Comparison of ENCODE assay signal across 11 cellular contexts in genomic region chr12:32025906-32026305, GRCh38.
DNase-seq lines count a peak whose midpoint lies in the region; ATAC-seq, FAIRE-seq and TF ChIP-seq lines count a peak whose summit lies in the region.
"Had no signal": no experiment of that assay in that cellular context is flagged by ENCODE, and none has a peak within 500 bp of the region (broad histone marks: within the 10 kb centered on the region; RNA-seq: fewer than 3 reads in every experiment).

No MANE protein-coding gene starts in this region.

- peak; percentile 1 to 89 (median 72) for DNase-seq in CD4-positive, CD25-positive, alpha-beta regulatory T cell
- peak; percentile 73 for DNase-seq in activated CD4-positive, alpha-beta T cell treated with anti-CD3 and anti-CD28 coated beads, Interleukin-2, amount 10 ng/mL, durations not matched to agents 7 days and 5 days
- no peak for DNase-seq in H1 (ENCODE audit: low read depth in 1 of 2, low spot score in 2 of 2)
- no peak for DNase-seq in type B pancreatic cell (ENCODE audit: extremely low spot score, unreplicated experiment)
- DNase-seq in head of caudate nucleus: no peak
- no peak for DNase-seq in H54 (ENCODE audit: insufficient read length, low spot score)
- DNase-seq in osteocyte (ENCODE audit: extremely low spot score, unreplicated experiment): no peak
- DNase-seq: nucleus accumbens, PC-9 had no signal

- H3K79me1 ChIP-seq in H1 (ENCODE audit: low read depth, low read length): no peaks in the 10 kb centered on the region

- no peak overlapping the region for H3K18ac ChIP-seq in H1 (ENCODE audit: extremely low read depth, low read length)

- H3K56ac ChIP-seq in H1 (replicated peaks; ENCODE audit: insufficient read length, low read depth, low read length): no peak overlapping the region

- no peak overlapping the region for H3K23ac ChIP-seq in H1 (ENCODE audit: insufficient read length)

- no peak for FAIRE-seq in H1 (lab: Jason Lieb, UNC)
- FAIRE-seq in H54 (lab: Jason Lieb, UNC): no peak

- WGBS in H1 (ENCODE audit: extremely low coverage in 1 of 2, insufficient coverage in 1 of 2, insufficient read length in 1 of 2, insufficient replicate concordance in 2 of 2, low coverage in 1 of 2, low lambda C conversion rate in 2 of 2, missing lambda C conversion rate in 1 of 2), 2 experiments: 85% methylated on average over 8 of the region's 8 CpGs; no CpG with 5 or more reads in 1 of the 2 experiments

- CTCF ChIA-PET in activated CD4-positive, alpha-beta T cell treated with anti-CD3 and anti-CD28 coated beads, Interleukin-2, amount 10 ng/mL, durations not matched to agents 7 days and 5 days (lab: Charles Lee): interaction anchor here (0.5 to 1.6 kb wide), 4 partner anchors 10 to 245 kb away, joined by 3 to 5 read pairs (median 4); no protein-coding TSS in a partner anchor
- CTCF ChIA-PET in H1 (lab: Charles Lee; ENCODE audit: partially characterized antibody): interaction anchor here (0.6 kb wide), 2 partner anchors 9 to 897 kb away, joined by 3 to 4 read pairs; no protein-coding TSS in a partner anchor

- no peak overlapping the region for H2AFZ ChIP-seq in H1 (ENCODE audit: low read length)

- H3K9me3 ChIP-seq in CD4-positive, CD25-positive, alpha-beta regulatory T cell (ENCODE audit: control insufficient read depth in 2 of 2, low read length in 2 of 2): no peaks in the 10 kb centered on the region
- H3K9me3 ChIP-seq in H1 (ENCODE audit: insufficient read depth in 2 of 2, low read depth in 1 of 2, low read length in 1 of 2): peaks cover 0 to 5% of the 10 kb centered on the region in 2 experiments; a peak in 1 of 4 replicates
- H3K9me3 ChIP-seq: tibial nerve had no signal

- no peaks in the 10 kb centered on the region for H3K36me3 ChIP-seq in CD4-positive, CD25-positive, alpha-beta regulatory T cell (ENCODE audit: control insufficient read depth, insufficient read depth, low read length)
- no peaks in the 10 kb centered on the region for H3K36me3 ChIP-seq in H1 (ENCODE audit: control insufficient read depth in 2 of 4, insufficient read depth in 4 of 4, low read length in 3 of 4)
- H3K36me3 ChIP-seq: tibial nerve had no signal

- H2BK20ac ChIP-seq in H1 (ENCODE audit: low read length): 0 out of 2 replicates have a peak overlapping the region, but pooled peaks have one; percentile 53

- TF ChIP-seq CTCF in H1 (IDR thresholded peaks at IDR 0.05; ENCODE audit: control extremely low read depth in 1 of 3, insufficient read depth in 1 of 3, low read depth in 1 of 3, low read length in 3 of 3): no peak
- no peak for TF ChIP-seq CTCF in type B pancreatic cell (conservative IDR thresholded peaks at IDR 0.05)
- no peak for TF ChIP-seq CTCF in osteocyte (IDR thresholded peaks at IDR 0.05)

- H4K91ac ChIP-seq in H1 (replicated peaks; ENCODE audit: insufficient read length, low read length): peak overlapping the region; percentile 48

- H3K4me1 ChIP-seq in CD4-positive, CD25-positive, alpha-beta regulatory T cell (ENCODE audit: control insufficient read depth, insufficient read depth, low read length, poor library complexity, severe bottlenecking): peaks cover 18% of the 10 kb centered on the region
- peaks cover 0 to 16% (median 6%) of the 10 kb centered on the region in 4 experiments; a peak in 3 of 7 replicates for H3K4me1 ChIP-seq in H1 (replicated peaks in 1 of 4; ENCODE audit: control insufficient read depth in 3 of 4, insufficient read depth in 4 of 4, low read length in 3 of 4)
- H3K4me1 ChIP-seq: tibial nerve had no signal

- POLR2A ChIA-PET in activated CD4-positive, alpha-beta T cell treated with anti-CD3 and anti-CD28 coated beads, Interleukin-2, amount 10 ng/mL, durations not matched to agents 7 days and 5 days (lab: Charles Lee): no interaction called here
- POLR2A ChIA-PET in H1 (lab: Charles Lee; ENCODE audit: partially characterized antibody): interaction anchor here (0.6 to 1.1 kb wide), 3 partner anchors 20 to 95 kb away, joined by 3 to 4 read pairs (median 3); no protein-coding TSS in a partner anchor

- H2BK5ac ChIP-seq in H1 (ENCODE audit: low read depth, low read length): no peak overlapping the region; the same call in 1 of the 2 replicates

- H3K4me2 ChIP-seq in H1 (ENCODE audit: insufficient read depth in 1 of 2, low read depth in 2 of 2, low read length in 2 of 2): no peak overlapping the region
- H3K4me2 ChIP-seq: PC-9 had no signal

- peaks cover 0 to 6% (median 0%) of the 10 kb centered on the region in 7 donors for H3K9me3 Mint-ChIP-seq in CD4-positive, CD25-positive, alpha-beta regulatory T cell
- peaks cover 18% of the 10 kb centered on the region for H3K9me3 Mint-ChIP-seq in activated CD4-positive, alpha-beta T cell treated with anti-CD3 and anti-CD28 coated beads, Interleukin-2, amount 10 ng/mL, durations not matched to agents 7 days and 5 days
- H3K9me3 Mint-ChIP-seq in type B pancreatic cell (peaks cover 3% of the 10 kb centered on the region), osteocyte (ENCODE audit: unreplicated experiment) (no peaks in the 10 kb centered on the region)

- H4K8ac ChIP-seq in H1 (ENCODE audit: extremely low read depth, insufficient read depth, low read length): no peak overlapping the region

- peak overlapping the region in 3 of 4 donors; percentile 0 to 21 (median 1) for H3K4me3 Mint-ChIP-seq in CD4-positive, CD25-positive, alpha-beta regulatory T cell
- no peak overlapping the region for H3K4me3 Mint-ChIP-seq in activated CD4-positive, alpha-beta T cell treated with anti-CD3 and anti-CD28 coated beads, Interleukin-2, amount 10 ng/mL, durations not matched to agents 7 days and 5 days
- H3K4me3 Mint-ChIP-seq in type B pancreatic cell (no peak overlapping the region), osteocyte (ENCODE audit: unreplicated experiment) (no peak overlapping the region)

- peak overlapping the region; percentile 1; the same call in 1 of the 2 replicates for H2BK15ac ChIP-seq in H1 (ENCODE audit: low read length)

- no peak overlapping the region for H2AK5ac ChIP-seq in H1 (ENCODE audit: low read depth, low read length)

- no peak overlapping the region for H3K4ac ChIP-seq in H1 (replicated peaks; ENCODE audit: insufficient read length, low read depth, low read length)

- no peak overlapping the region for H2BK120ac ChIP-seq in H1 (replicated peaks; ENCODE audit: low read depth, low read length)

- peak overlapping the region; percentile 59 for H3K4me3 ChIP-seq in CD4-positive, CD25-positive, alpha-beta regulatory T cell (ENCODE audit: low read depth, low read length)
- no peak overlapping the region for H3K4me3 ChIP-seq in H1 (ENCODE audit: extremely low read depth in 1 of 4, insufficient read depth in 2 of 4, low read depth in 3 of 4, low read length in 4 of 4)
- H3K4me3 ChIP-seq: PC-9, tibial nerve had no signal

- H3K27me3 ChIP-seq in CD4-positive, CD25-positive, alpha-beta regulatory T cell (ENCODE audit: control insufficient read depth, insufficient read depth, low read length): no peaks in the 10 kb centered on the region
- H3K27me3 ChIP-seq in H1 (replicated peaks in 1 of 4; ENCODE audit: control insufficient read depth in 3 of 4, extremely low read depth in 1 of 4, insufficient read depth in 3 of 4, low read length in 3 of 4): no peaks in the 10 kb centered on the region
- H3K27me3 ChIP-seq: tibial nerve had no signal

- TF ChIP-seq EP300 in H1 (IDR thresholded peaks at IDR 0.05; ENCODE audit: borderline replicate concordance in 1 of 2, low read depth in 2 of 2, low read length in 2 of 2): no peak

- peaks cover 16% of the 10 kb centered on the region for H3K36me3 Mint-ChIP-seq in CD4-positive, CD25-positive, alpha-beta regulatory T cell
- H3K36me3 Mint-ChIP-seq in activated CD4-positive, alpha-beta T cell treated with anti-CD3 and anti-CD28 coated beads, Interleukin-2, amount 10 ng/mL, durations not matched to agents 7 days and 5 days (ENCODE audit: low read depth): peaks cover 9% of the 10 kb centered on the region
- H3K36me3 Mint-ChIP-seq in type B pancreatic cell (peaks cover 3% of the 10 kb centered on the region), osteocyte (ENCODE audit: unreplicated experiment) (no peaks in the 10 kb centered on the region)

- H3K23me2 ChIP-seq in H1 (ENCODE audit: low read depth, low read length): no peaks in the 10 kb centered on the region; the same call in 1 of the 2 replicates

- intact Hi-C loops in head of caudate nucleus (cut with DNase I): no loop called here

- H3K27me3 Mint-ChIP-seq in CD4-positive, CD25-positive, alpha-beta regulatory T cell: no peaks in the 10 kb centered on the region
- no peaks in the 10 kb centered on the region for H3K27me3 Mint-ChIP-seq in activated CD4-positive, alpha-beta T cell treated with anti-CD3 and anti-CD28 coated beads, Interleukin-2, amount 10 ng/mL, durations not matched to agents 7 days and 5 days
- H3K27me3 Mint-ChIP-seq in type B pancreatic cell: no peaks in the 10 kb centered on the region
- peaks cover 9% of the 10 kb centered on the region for H3K27me3 Mint-ChIP-seq in osteocyte (ENCODE audit: unreplicated experiment)

- no peaks in the 10 kb centered on the region for H3K79me2 ChIP-seq in H1 (ENCODE audit: control insufficient read depth in 1 of 2, insufficient read depth in 2 of 2, low read length in 2 of 2)

- peak overlapping the region; percentile 16 for H3K27ac ChIP-seq in CD4-positive, CD25-positive, alpha-beta regulatory T cell (ENCODE audit: insufficient read depth, low read length, poor library complexity, severe bottlenecking)
- no peak overlapping the region for H3K27ac ChIP-seq in H1 (ENCODE audit: low read depth, low read length)
- H3K27ac ChIP-seq: PC-9, tibial nerve had no signal

- H2BK12ac ChIP-seq in H1 (ENCODE audit: low read depth, low read length): no peak overlapping the region

- H3K14ac ChIP-seq in H1 (ENCODE audit: insufficient read length): no peak overlapping the region

- TF ChIP-seq POLR2A in H1 (IDR thresholded peaks at IDR 0.05; ENCODE audit: control extremely low read depth in 1 of 2, low read depth in 2 of 2, low read length in 2 of 2): no peak
- no peak for TF ChIP-seq POLR2A in H54 (IDR thresholded peaks at IDR 0.05; ENCODE audit: low read depth, low read length)

- TF ChIP-seq RAD21 in H1 (IDR thresholded peaks at IDR 0.05 in 1 of 2, conservative IDR thresholded peaks at IDR 0.05 in 1 of 2; ENCODE audit: low read depth in 2 of 2, low read length in 2 of 2): no peak

- H4K5ac ChIP-seq in H1 (ENCODE audit: insufficient read length, low read depth, low read length): no peak overlapping the region

- H3K27ac Mint-ChIP-seq in CD4-positive, CD25-positive, alpha-beta regulatory T cell: peak overlapping the region; percentile 15 to 99 (median 72)
- peak overlapping the region; percentile 76 for H3K27ac Mint-ChIP-seq in activated CD4-positive, alpha-beta T cell treated with anti-CD3 and anti-CD28 coated beads, Interleukin-2, amount 10 ng/mL, durations not matched to agents 7 days and 5 days
- H3K27ac Mint-ChIP-seq in type B pancreatic cell (no peak overlapping the region), osteocyte (ENCODE audit: unreplicated experiment) (no peak overlapping the region)

- no peaks in the 10 kb centered on the region for H4K20me1 ChIP-seq in H1 (replicated peaks in 1 of 2; ENCODE audit: control insufficient read depth in 1 of 2, insufficient read depth in 2 of 2, low read length in 2 of 2)

- peak; percentile 98 for ATAC-seq in CD4-positive, CD25-positive, alpha-beta regulatory T cell (ENCODE audit: low read depth in 2 of 2)
- ATAC-seq in HG02798 (IDR thresholded peaks at IDR 0.05; ENCODE audit: poor library complexity, unreplicated experiment): peak; percentile 65

- no peak overlapping the region for H3K9ac ChIP-seq in H1 (replicated peaks in 1 of 4; ENCODE audit: extremely low read depth in 1 of 4, low read depth in 3 of 4, low read length in 3 of 4)

- H3K4me1 Mint-ChIP-seq in CD4-positive, CD25-positive, alpha-beta regulatory T cell: peaks cover 15 to 41% (median 24%) of the 10 kb centered on the region in 4 donors
- H3K4me1 Mint-ChIP-seq in activated CD4-positive, alpha-beta T cell treated with anti-CD3 and anti-CD28 coated beads, Interleukin-2, amount 10 ng/mL, durations not matched to agents 7 days and 5 days: peaks cover 41% of the 10 kb centered on the region
- H3K4me1 Mint-ChIP-seq in type B pancreatic cell (ENCODE audit: unreplicated experiment) (peaks cover under 1% of the 10 kb centered on the region), osteocyte (ENCODE audit: unreplicated experiment) (no peaks in the 10 kb centered on the region)

Comparison
In these comparisons a context has a peak if more than half of its experiments do, and no peak if none do; other contexts are left out.
1. DNase-seq: peak in CD4-positive, CD25-positive, alpha-beta regulatory T cell (3 of 3) and activated CD4-positive, alpha-beta T cell treated with anti-CD3 and anti-CD28 coated beads, Interleukin-2, amount 10 ng/mL, durations not matched to agents 7 days and 5 days (single experiment); none in H1 (0 of 2), type B pancreatic cell (single experiment), head of caudate nucleus (0 of 42), H54 (single experiment) and osteocyte (single experiment).
2. H3K27ac Mint-ChIP-seq: peak in CD4-positive, CD25-positive, alpha-beta regulatory T cell (3 of 3) and activated CD4-positive, alpha-beta T cell treated with anti-CD3 and anti-CD28 coated beads, Interleukin-2, amount 10 ng/mL, durations not matched to agents 7 days and 5 days (single experiment); none in type B pancreatic cell (single experiment) and osteocyte (single experiment).
3. H3K4me3 Mint-ChIP-seq: peak in CD4-positive, CD25-positive, alpha-beta regulatory T cell (3 of 4); none in activated CD4-positive, alpha-beta T cell treated with anti-CD3 and anti-CD28 coated beads, Interleukin-2, amount 10 ng/mL, durations not matched to agents 7 days and 5 days (single experiment), type B pancreatic cell (single experiment) and osteocyte (single experiment).